11 cellular contexts compared by ENCODE assay signal in the genomic region with DNA sequence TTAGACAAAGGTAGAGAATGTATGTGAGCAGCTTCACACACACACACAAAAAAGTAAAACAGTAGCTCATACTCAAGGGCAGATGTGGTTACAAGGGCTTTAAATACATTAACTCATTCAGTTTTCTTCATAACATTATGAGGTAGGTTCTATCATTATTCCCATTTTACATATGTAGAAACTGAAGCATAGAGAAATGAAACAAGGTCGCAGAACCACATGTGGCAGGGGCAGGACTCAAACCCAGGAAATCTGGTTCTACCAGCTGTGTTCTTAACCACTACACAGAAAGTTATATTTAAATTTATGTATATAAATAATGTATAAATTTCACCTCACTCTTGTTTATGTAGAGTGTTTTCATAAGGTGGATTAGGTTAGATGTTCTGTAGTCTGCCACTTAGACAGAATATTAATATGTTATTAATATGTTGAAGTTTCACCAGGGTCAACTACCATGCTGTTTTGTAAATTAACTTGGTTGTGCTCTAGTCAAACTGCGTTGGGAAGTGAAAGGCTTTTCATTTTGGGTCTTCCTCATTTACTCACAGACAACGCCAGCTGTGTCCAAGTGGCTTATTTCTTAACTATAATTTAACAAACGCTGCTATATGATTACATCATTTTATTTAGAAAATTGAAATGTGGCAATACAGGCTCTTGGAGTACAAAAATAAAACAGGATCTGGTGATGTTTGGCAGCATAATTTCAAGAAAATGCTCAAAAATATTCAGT.
DNase-seq lines count a peak whose midpoint lies in the region; ATAC-seq and TF ChIP-seq lines count a peak whose summit lies in the region.
"Had no signal": no experiment of that assay in that cellular context is flagged by ENCODE, and none has a peak within 500 bp of the region (broad histone marks: within the 10 kb centered on the region; RNA-seq: fewer than 3 reads in every experiment).

No MANE protein-coding gene starts in this region.

- TF ChIP-seq CTCF in lower lobe of right lung (IDR thresholded peaks at IDR 0.05) (no peak), stomach (IDR thresholded peaks at IDR 0.05) (no peak), transverse colon (IDR thresholded peaks at IDR 0.05) (no peak)

- 72 to 86% (median 77%) methylated on average over 4 of the region's 4 CpGs for WGBS in stomach, 5 donors
- WGBS in transverse colon (ENCODE audit: low coverage in 1 of 2), 2 donors = 62 to 77% methylated on average over 4 of the region's 4 CpGs

- ATAC-seq in GM19025 (IDR thresholded peaks at IDR 0.05; ENCODE audit: low read depth, unreplicated experiment) (peak; percentile 72), GM21786 (IDR thresholded peaks at IDR 0.05; ENCODE audit: unreplicated experiment) (peak; percentile 61), HG03378 (IDR thresholded peaks at IDR 0.05; ENCODE audit: unreplicated experiment) (peak; percentile 60), lower lobe of right lung (peak; percentile 54 to 60)

- H3K9me3 ChIP-seq in lower lobe of right lung (no peaks in the 10 kb centered on the region), stomach (no peaks in the 10 kb centered on the region), transverse colon (no peaks in the 10 kb centered on the region)

- TF ChIP-seq EP300 in stomach (IDR thresholded peaks at IDR 0.05) (no peak), transverse colon (IDR thresholded peaks at IDR 0.05; ENCODE audit: low read depth) (no peak)

- H3K27me3 ChIP-seq in lower lobe of right lung (ENCODE audit: low read depth) = no peaks in the 10 kb centered on the region
- no peaks in the 10 kb centered on the region for H3K27me3 ChIP-seq in stomach
- no peaks in the 10 kb centered on the region for H3K27me3 ChIP-seq in transverse colon

- H3K4me3 ChIP-seq in lower lobe of right lung = no peak overlapping the region
- H3K4me3 ChIP-seq in stomach = no peak overlapping the region
- no peak overlapping the region for H3K4me3 ChIP-seq in transverse colon

- intact Hi-C loops in lower lobe of right lung (cut with DNase I) = no loop called here
- intact Hi-C loops in stomach (cut with DNase I; ENCODE audit: low total_unique reads) = no loop called here
- intact Hi-C loops in transverse colon (cut with DNase I; ENCODE audit: low total_unique reads) = no loop called here

- H3K27ac ChIP-seq in lower lobe of right lung (no peak overlapping the region), stomach (no peak overlapping the region), transverse colon (no peak overlapping the region)

- no peak for TF ChIP-seq POLR2A in stomach (IDR thresholded peaks at IDR 0.05)
- no peak for TF ChIP-seq POLR2A in transverse colon (IDR thresholded peaks at IDR 0.05)

- no peaks in the 10 kb centered on the region for H3K36me3 ChIP-seq in lower lobe of right lung
- no peaks in the 10 kb centered on the region for H3K36me3 ChIP-seq in stomach
- H3K36me3 ChIP-seq in transverse colon = no peaks in the 10 kb centered on the region

- in situ Hi-C loops in transverse colon (cut with MboI; ENCODE audit: low pct_ligation_motif_present in 1 of 4, low pct_unique_long_range_greater_than_20kb in 1 of 4, low sequenced_read_pairs in 3 of 4) = no loop called here

- DNase-seq in lower lobe of right lung = no peak
- DNase-seq in DMS153 (lab: John Stamatoyannopoulos, UW) = no peak
- DNase-seq in stomach = no peak
- no peak for DNase-seq in activated CD4-positive, CD25-positive, alpha-beta regulatory T cell (lab: John Stamatoyannopoulos, UW)
- DNase-seq in transverse colon = no peak
- DNase-seq: activated CD4-positive, alpha-beta T cell treated with anti-CD3 and anti-CD28 coated beads, Interleukin-2, amount 50 U/mL, for 1 hour; activated naive CD4-positive, alpha-beta T cell treated with anti-CD3 and anti-CD28 coated beads, Interleukin-2, amount 50 U/mL, for 16 hours; NCI-H524 had no signal

- H3K4me1 ChIP-seq in lower lobe of right lung = peaks cover 5% of the 10 kb centered on the region
- peaks cover 0 to 3% (median 0%) of the 10 kb centered on the region in 4 donors for H3K4me1 ChIP-seq in stomach
- no peaks in the 10 kb centered on the region for H3K4me1 ChIP-seq in transverse colon
